In genomic region chr15:83993591-83993990, GRCh38 we compare ENCODE assay signal across 20 cellular contexts.
DNase-seq lines count a peak whose midpoint lies in the region; ATAC-seq and TF ChIP-seq lines count a peak whose summit lies in the region.
"Had no signal": no experiment of that assay in that cellular context is flagged by ENCODE, and none has a peak within 500 bp of the region (broad histone marks: within the 10 kb centered on the region; RNA-seq: fewer than 3 reads in every experiment).

No MANE protein-coding gene starts in this region.

- TF ChIP-seq CTCF in GM06990 (IDR thresholded peaks at IDR 0.05; ENCODE audit: insufficient read depth, low read length, poor library complexity, severe bottlenecking) (peak; percentile 56), PC-3 (conservative IDR thresholded peaks at IDR 0.05; ENCODE audit: low read depth, low read length) (peak; percentile 37; the same call in 1 of the 2 replicates), epithelial cell of proximal tubule (conservative IDR thresholded peaks at IDR 0.05; ENCODE audit: low read depth, low read length) (peak; percentile 16), heart left ventricle (IDR thresholded peaks at IDR 0.05) (no peak)

- H3K4me2 ChIP-seq in PC-3 (ENCODE audit: low read length): no peak overlapping the region

- CTCF ChIA-PET in PC-3 (lab: Charles Lee): interaction anchor here (0.7 kb wide), 2 partner anchors 47 to 152 kb away, joined by 3 read pairs; no protein-coding TSS in a partner anchor

- peaks cover 7% of the 10 kb centered on the region for H3K4me1 ChIP-seq in PC-3 (ENCODE audit: insufficient read depth, low read length)
- H3K4me1 ChIP-seq in heart left ventricle: peaks cover 0 to 10% (median 0%) of the 10 kb centered on the region in 12 donors
- H3K4me1 ChIP-seq: adrenal gland, lower lobe of right lung had no signal

- no peaks in the 10 kb centered on the region for H3K79me2 ChIP-seq in PC-3 (ENCODE audit: low read length)

- ATAC-seq in PC-3 (no peak), HG03159 (IDR thresholded peaks at IDR 0.05; ENCODE audit: unreplicated experiment) (no peak), HG02763 (IDR thresholded peaks at IDR 0.05; ENCODE audit: unreplicated experiment) (no peak), heart left ventricle (no peak)
- ATAC-seq: activated T-cell treated with anti-CD3 and anti-CD28 coated beads, Interleukin-2, amount 50 U/mL, for 72 hours; lower lobe of right lung had no signal

- WGBS in heart left ventricle, 4 donors: 92 to 97% (median 96%) methylated on average over 2 of the region's 2 CpGs

- POLR2A ChIA-PET in PC-3 (lab: Charles Lee; ENCODE audit: unreplicated experiment): no interaction called here

- no peaks in the 10 kb centered on the region for H3K9me2 ChIP-seq in PC-3 (replicated peaks; ENCODE audit: low read length)

- no peak overlapping the region for H3K4me3 ChIP-seq in GM06990 (replicated peaks; ENCODE audit: low read depth, low read length)
- H3K4me3 ChIP-seq in PC-3 (ENCODE audit: low read length): no peak overlapping the region
- H3K4me3 ChIP-seq in epithelial cell of proximal tubule (ENCODE audit: low read depth, low read length): no peak overlapping the region
- H3K4me3 ChIP-seq in heart left ventricle: no peak overlapping the region
- H3K4me3 ChIP-seq: adrenal gland, lower lobe of right lung had no signal

- no peaks in the 10 kb centered on the region for H3K27me3 ChIP-seq in GM06990 (replicated peaks; ENCODE audit: control insufficient read depth, insufficient read depth, low read length)
- H3K27me3 ChIP-seq in PC-3 (ENCODE audit: low read length): no peaks in the 10 kb centered on the region
- H3K27me3 ChIP-seq in heart left ventricle: no peaks in the 10 kb centered on the region
- H3K27me3 ChIP-seq: adrenal gland had no signal

- intact Hi-C loops in PC-3 (cut with micrococcal nuclease) (no loop called here), heart left ventricle (cut with DNase I) (no loop called here)

- H4K20me1 ChIP-seq in PC-3 (ENCODE audit: low read length): no peaks in the 10 kb centered on the region

- H3K36me3 ChIP-seq in GM06990 (ENCODE audit: control insufficient read depth, insufficient read depth, low read length) (no peaks in the 10 kb centered on the region), PC-3 (ENCODE audit: low read depth, low read length) (no peaks in the 10 kb centered on the region), heart left ventricle (peaks cover 0 to 22% (median 0%) of the 10 kb centered on the region in 9 donors)
- H3K36me3 ChIP-seq: adrenal gland had no signal

- no peak overlapping the region for H3K27ac ChIP-seq in PC-3 (ENCODE audit: low read length)
- no peak overlapping the region for H3K27ac ChIP-seq in heart left ventricle
- H3K27ac ChIP-seq: adrenal gland, lower lobe of right lung had no signal

- TF ChIP-seq POLR2A in heart left ventricle (IDR thresholded peaks at IDR 0.05): no peak

- no peak overlapping the region for H3K9ac ChIP-seq in PC-3 (ENCODE audit: low read length)

- H2AFZ ChIP-seq in PC-3 (ENCODE audit: low read length): no peak overlapping the region

- no TSS peak for BruUV-seq in PC-3 (replicated peaks; lab: Mats Ljungman, UMichigan)

- no peak for DNase-seq in GM06990 (ENCODE audit: extremely low read depth, insufficient read length)
- DNase-seq in GM19238 (ENCODE audit: insufficient read length, low spot score): peak; percentile 3
- DNase-seq in PC-3: peak; percentile 5
- DNase-seq in epithelial cell of proximal tubule (ENCODE audit: low read depth): no peak
- no peak for DNase-seq in ureter (ENCODE audit: low spot score)
- DNase-seq in heart left ventricle: no peak
- DNase-seq: activated CD4-positive, alpha-beta T cell treated with anti-CD3 and anti-CD28 coated beads for 4 hours; activated naive CD4-positive, alpha-beta T cell treated with Interleukin-2 at 50 U/mL for 16 hours; activated T-cell treated with anti-CD3 and anti-CD28 coated beads, Interleukin-2, amount 50 U/mL, for 72 hours; adrenal gland; CD4-positive, alpha-beta T cell; cortex of kidney; glutamatergic neuron; KBM-7; lower lobe of right lung; NCI-H1694 treated with DMSO at 0.1 percent for 48 hours; NCI-H2171; NCI-H524 treated with DMSO at 0.1 percent for 48 hours had no signal

- no peaks in the 10 kb centered on the region for H3F3A ChIP-seq in PC-3 (ENCODE audit: low read length, unreplicated experiment)

- no peaks in the 10 kb centered on the region for H3K9me3 ChIP-seq in PC-3 (ENCODE audit: low read length)
- H3K9me3 ChIP-seq in heart left ventricle: peaks cover 0 to 5% (median 0%) of the 10 kb centered on the region in 12 donors
- H3K9me3 ChIP-seq: adrenal gland, lower lobe of right lung had no signal

Comparison
In these comparisons a context has a peak if more than half of its experiments do, and no peak if none do; other contexts are left out.
1. DNase-seq: peak in GM19238 (single experiment) and PC-3 (single experiment); none in GM06990 (single experiment), epithelial cell of proximal tubule (single experiment), ureter (single experiment) and heart left ventricle (0 of 5).
2. CTCF ChIP-seq: peak in GM06990 (single experiment), PC-3 (single experiment) and epithelial cell of proximal tubule (single experiment); none in heart left ventricle (0 of 12).